Comparison of ENCODE assay signal across 8 cellular contexts in the genomic region with DNA sequence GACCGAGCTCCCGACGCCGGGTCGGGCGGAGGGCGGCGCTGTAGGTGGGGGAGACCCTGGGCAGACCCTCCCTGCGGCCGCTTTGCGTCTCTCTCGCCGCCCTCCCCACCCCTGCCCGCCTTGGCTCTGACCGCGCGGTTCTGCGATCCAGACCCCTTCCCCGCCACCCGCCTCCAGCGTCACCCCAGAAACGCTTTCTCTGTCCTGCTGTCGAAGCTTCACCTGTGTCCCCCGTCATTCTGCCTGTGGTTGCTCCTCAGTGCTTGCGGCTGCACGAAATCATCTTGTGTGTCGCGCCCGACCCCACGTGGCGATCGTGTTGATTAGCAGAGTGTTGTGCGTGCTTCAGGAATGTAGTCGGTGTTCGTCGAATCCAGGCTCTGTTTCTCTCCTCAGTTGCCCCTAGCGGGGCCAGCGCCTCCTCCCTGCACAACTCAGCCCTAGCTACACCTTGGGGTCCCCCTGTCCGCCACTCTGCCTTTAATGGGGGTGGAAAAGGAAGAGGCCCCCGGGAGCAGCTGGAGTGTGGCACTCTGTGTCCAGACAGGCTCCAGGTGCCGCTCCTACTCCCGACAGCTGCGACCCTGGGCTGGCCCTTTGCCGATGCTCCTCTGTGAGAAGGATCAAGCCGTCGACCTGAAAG. TPM values are rescaled to one million over a fixed set of nuclear protein-coding genes. Genes with fewer than 3 reads are reported as not detected.
DNase-seq lines count a peak whose midpoint lies in the region; FAIRE-seq and TF ChIP-seq lines count a peak whose summit lies in the region.

No MANE protein-coding gene starts in this region.

- peaks cover 15% of the 10 kb centered on the region for H3K36me3 ChIP-seq in neutrophil

- DNase-seq in GM12891 (ENCODE audit: insufficient read length, low spot score) (peak; percentile 63), HUDEP-2 (lab: John Stamatoyannopoulos, UW; ENCODE audit: unreplicated experiment in 76 of 76) (peak in 69 of 76 experiments; percentile 6 to 75 (median 47)), RPMI8226 (peak; percentile 87), activated gamma-delta T cell treated with Interleukin-2 at 50 U/mL for 16 hours (peak; percentile 81), foreskin fibroblast (peak; percentile 62 to 83), superior temporal gyrus (ENCODE audit: extremely low spot score) (peak; percentile 66), GOT3 (lab: John Stamatoyannopoulos, UW) (no peak)

- H3K27ac ChIP-seq in neutrophil = no peak overlapping the region

- peaks cover 25% of the 10 kb centered on the region for H3K27me3 ChIP-seq in neutrophil

- peak; percentile 96 for FAIRE-seq in GM12891 (lab: Jason Lieb, UNC)

- H3K9me3 ChIP-seq in neutrophil = no peaks in the 10 kb centered on the region

- TF ChIP-seq CTCF in foreskin fibroblast (IDR thresholded peaks at IDR 0.05; ENCODE audit: low read depth, low read length) = peak; percentile 5
- no peak for TF ChIP-seq CTCF in neutrophil (IDR thresholded peaks at IDR 0.05)

- peak overlapping the region; percentile 70 to 81 for H3K4me3 ChIP-seq in foreskin fibroblast (ENCODE audit: low read depth in 1 of 2, low read length in 2 of 2)
- H3K4me3 ChIP-seq in neutrophil (ENCODE audit: low read depth in 1 of 2, low read length in 1 of 2) = peak overlapping the region; percentile 93 to 97

- peaks cover 28 to 34% of the 10 kb centered on the region in 2 experiments for H3K4me1 ChIP-seq in neutrophil (ENCODE audit: control insufficient read depth in 1 of 2, insufficient read depth in 1 of 2, low read depth in 1 of 2, low read length in 1 of 2)

- no peak for TF ChIP-seq POLR2A in GM12891 (IDR thresholded peaks at IDR 0.05; ENCODE audit: low read depth, low read length)

TF ChIP-seq in GM12891, 5 proteins besides CTCF, POLR2A, EP300 and RAD21:
- TF ChIP-seq TAF1 (IDR thresholded peaks at IDR 0.05; ENCODE audit: low read depth, low read length) (no peak), SPI1 (IDR thresholded peaks at IDR 0.05; ENCODE audit: low read depth, low read length) (no peak), PAX5 (IDR thresholded peaks at IDR 0.05; ENCODE audit: insufficient read depth, low read length, severe bottlenecking) (no peak), POU2F2 (IDR thresholded peaks at IDR 0.05; ENCODE audit: low read depth, low read length) (no peak), POLR2AphosphoS5 (IDR thresholded peaks at IDR 0.05; ENCODE audit: low read depth, low read length) (no peak)

RNA-seq across cellular contexts. Expression of a gene that starts 0.9 kb away (rescaled TPM):
- 7.6 TPM for polyA plus RNA-seq in GM12891 (2012; ENCODE audit: low read depth, missing spikeins)

RNA-seq across cellular contexts. Expression of a gene that starts 9.1 kb away (rescaled TPM):
- polyA plus RNA-seq in GM12891 (2012; ENCODE audit: low read depth, missing spikeins) = 30.5 TPM

RNA-seq across cellular contexts. Expression of a gene that starts 36.1 kb away (rescaled TPM):
- polyA plus RNA-seq in GM12891 (2012; ENCODE audit: low read depth, missing spikeins) = 4.6 TPM

RNA-seq across cellular contexts. Expression of a gene that starts 56.1 kb away (rescaled TPM):
- polyA plus RNA-seq in GM12891 (2012; ENCODE audit: low read depth, missing spikeins) = 81.8 TPM

RNA-seq across cellular contexts. Expression of a gene that starts 56.9 kb away (rescaled TPM):
- 0.09 TPM for polyA plus RNA-seq in GM12891 (2012; ENCODE audit: low read depth, missing spikeins)
